Comparison of ENCODE assay signal across 9 cellular contexts in genomic region chr10:132942740-132943554, GRCh38. TPM values are rescaled to one million over a fixed set of nuclear protein-coding genes. Genes with fewer than 3 reads are reported as not detected.
A peak's percentile ranks its signal among the peaks of the same experiment; 100 is the strongest.
DNase-seq lines count a peak whose midpoint lies in the region; ATAC-seq and TF ChIP-seq lines count a peak whose summit lies in the region.
"Had no signal": no experiment of that assay in that cellular context is flagged by ENCODE, and none has a peak within 500 bp of the region (broad histone marks: within the 10 kb centered on the region; RNA-seq: fewer than 3 reads in every experiment).

No MANE protein-coding gene starts in this region.

- DNase-seq in BJ (ENCODE audit: low read depth) (no peak), SK-MEL-5 (ENCODE audit: low read depth, low spot score) (peak; percentile 15), foreskin fibroblast (no peak), omental fat pad (ENCODE audit: low spot score) (no peak), MV-4-11 (lab: John Stamatoyannopoulos, UW) (no peak), adrenal gland (no peak), GM13976 (ENCODE audit: low spot score) (no peak)

- H3K27me3 ChIP-seq in BJ (ENCODE audit: control insufficient read depth, insufficient read depth, low read length) (no peaks in the 10 kb centered on the region), adrenal gland (peaks cover 40% of the 10 kb centered on the region)

- H3K9me3 ChIP-seq in adrenal gland (replicated peaks in 1 of 3): no peaks in the 10 kb centered on the region

- TF ChIP-seq CTCF in BJ (IDR thresholded peaks at IDR 0.05; ENCODE audit: insufficient read depth, low read depth, low read length) (no peak), foreskin fibroblast (IDR thresholded peaks at IDR 0.05; ENCODE audit: low read depth, low read length) (no peak), omental fat pad (IDR thresholded peaks at IDR 0.05) (no peak), adrenal gland (IDR thresholded peaks at IDR 0.05) (no peak), GM13976 (IDR thresholded peaks at IDR 0.05; ENCODE audit: borderline replicate concordance, control extremely low read depth, extremely low read depth, insufficient read depth, missing control alignments) (no peak)

- peak overlapping the region; percentile 55 for H3K4me3 ChIP-seq in BJ (ENCODE audit: low read depth, low read length)
- peak overlapping the region; percentile 43 to 59 for H3K4me3 ChIP-seq in foreskin fibroblast (ENCODE audit: low read depth in 1 of 2, low read length in 2 of 2)
- H3K4me3 ChIP-seq in adrenal gland: peak overlapping the region in 1 of 4 donors; percentile 48

- H3K36me3 ChIP-seq in BJ (ENCODE audit: control insufficient read depth, insufficient read depth, low read length): no peaks in the 10 kb centered on the region
- H3K36me3 ChIP-seq in adrenal gland (replicated peaks in 1 of 2): no peaks in the 10 kb centered on the region

- H3K27ac ChIP-seq in adrenal gland: no peak overlapping the region
- H3K27ac ChIP-seq: KMS-11 had no signal

- no peak for TF ChIP-seq POLR2A in adrenal gland (IDR thresholded peaks at IDR 0.05)

- ATAC-seq in omental fat pad (ENCODE audit: low FRiP score) (peak; percentile 2), GM21360 (IDR thresholded peaks at IDR 0.05; ENCODE audit: unreplicated experiment) (no peak)

- in situ Hi-C loops in SK-MEL-5 (cut with HindIII; ENCODE audit: low pct_unique_long_range_greater_than_20kb, low sequenced_read_pairs) (loop anchor here (25.0 kb wide), 1 partner anchor 194 kb away; no protein-coding TSS in a partner anchor), GM13976 (cut with MboI; ENCODE audit: low sequenced_read_pairs, unreplicated experiment) (no loop called here)

- H3K4me1 ChIP-seq in adrenal gland (replicated peaks in 1 of 2): peaks cover 0 to 12% of the 10 kb centered on the region in 2 donors

- intact Hi-C loops in adrenal gland (cut with DNase I): loop anchor here in 1 of 2 donors (5.0 kb wide), 1 partner anchor 184 kb away; no protein-coding TSS in a partner anchor

- CTCF ChIA-PET in BJ (lab: Yijun Ruan, JAX): interaction anchor here (2.2 kb wide), 1 partner anchor 182 kb away, joined by 12 read pairs; no protein-coding TSS in a partner anchor

- POLR2A ChIA-PET in BJ (lab: Charles Lee): no interaction called here

- 5 to 21% (median 17%) methylated on average over 22 to 60 of the region's 60 CpGs for WGBS in adrenal gland, 4 donors

RNA-seq across cellular contexts. Expression of gene CFAP46, which starts 0.6 kb away (rescaled TPM):
- polyA plus RNA-seq in BJ (2011; rRNA removed) (1.8 and 2.0 TPM in 2 replicates), adrenal gland (1 to 10 TPM in 2 of 3 donors, under 1 TPM in 1; 0.73 to 5.5 (median 1.1) TPM)
- 0.15 and 0.66 TPM in 2 replicates for polyA minus RNA-seq in BJ (2011; rRNA and poly(A)+ RNA removed)
- 0.27 TPM in 1 of 2 replicates, not detected in the other for total RNA-seq in SK-MEL-5 (2014; rRNA removed; shearing (Covaris generic))
- 0.18 and 0.20 TPM in 2 replicates for polyA plus RNA-seq in SK-MEL-5 (2015; cell fraction: cytosol; rRNA removed)
- polyA plus RNA-seq in SK-MEL-5 (2015; cell fraction: nucleus; rRNA removed): not detected in 2 replicates
- total RNA-seq in omental fat pad (under 1 TPM in 2 of 4 donors, not detected in 2; 0.24 to 0.37 TPM), adrenal gland (1 to 10 TPM in 2 of 8 donors, under 1 TPM in 3, not detected in 3; 0.15 to 1.2 (median 0.85) TPM)
